ENCODE assay signal across 11 cellular contexts in the genomic region with DNA sequence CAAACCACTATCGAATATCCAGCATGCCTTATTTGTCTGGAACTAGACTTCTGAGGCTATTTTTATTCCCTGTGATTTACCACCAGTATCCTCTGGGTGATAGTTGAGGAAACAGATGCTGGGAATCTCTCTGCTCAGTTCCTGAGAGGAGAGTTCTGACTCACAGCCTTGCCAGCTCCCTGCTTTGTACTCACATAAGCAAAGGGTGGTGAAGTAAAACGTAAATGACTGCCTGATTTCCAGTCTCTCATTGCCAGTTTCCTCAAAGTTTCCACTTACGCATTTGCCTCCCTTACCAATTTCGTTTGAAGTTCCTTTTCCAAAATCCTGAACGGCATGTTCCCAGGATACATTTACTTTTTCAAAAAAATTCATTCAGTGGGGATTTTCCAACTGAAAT.
DNase-seq lines count a peak whose midpoint lies in the region; ATAC-seq and TF ChIP-seq lines count a peak whose summit lies in the region.
"Had no signal": no experiment of that assay in that cellular context is flagged by ENCODE, and none has a peak within 500 bp of the region (broad histone marks: within the 10 kb centered on the region; RNA-seq: fewer than 3 reads in every experiment).

No MANE protein-coding gene starts in this region.

- no peak overlapping the region for H3K27ac ChIP-seq in body of pancreas

- 35 to 47% methylated on average over 5 of the region's 5 CpGs for WGBS in body of pancreas, 2 donors

- peaks cover 16% of the 10 kb centered on the region for H3K4me1 Mint-ChIP-seq in activated T-helper 2 cell treated with anti-CD3 and anti-CD28 coated beads, Interferon-gamma antibody, Interleukin-2, Interleukin-4, amounts not matched to agents 10 μg/mL and 5 μg/mL and 100 μg/mL, durations not matched to agents 14 hours and 24 hours and 36 hours (ENCODE audit: low read depth)

- H3K27ac Mint-ChIP-seq in activated T-helper 2 cell treated with anti-CD3 and anti-CD28 coated beads, Interferon-gamma antibody, Interleukin-2, Interleukin-4, amounts not matched to agents 10 μg/mL and 5 μg/mL and 100 μg/mL, durations not matched to agents 14 hours and 24 hours and 36 hours = no peak overlapping the region
- H3K27ac Mint-ChIP-seq: activated naive CD8-positive, alpha-beta T cell treated with anti-CD3 and anti-CD28 coated beads, Interleukin-2, amount 10 ng/mL, durations not matched to agents 7 days and 5 days had no signal

- no peak overlapping the region for H3K4me3 Mint-ChIP-seq in activated T-helper 2 cell treated with anti-CD3 and anti-CD28 coated beads, Interferon-gamma antibody, Interleukin-2, Interleukin-4, amounts not matched to agents 10 μg/mL and 5 μg/mL and 100 μg/mL, durations not matched to agents 14 hours and 24 hours and 36 hours (ENCODE audit: low read depth)
- H3K4me3 Mint-ChIP-seq: activated naive CD8-positive, alpha-beta T cell treated with anti-CD3 and anti-CD28 coated beads, Interleukin-2, amount 10 ng/mL, durations not matched to agents 7 days and 5 days had no signal

- no peak for TF ChIP-seq POLR2A in body of pancreas (IDR thresholded peaks at IDR 0.05)

- no peak for TF ChIP-seq CTCF in body of pancreas (IDR thresholded peaks at IDR 0.05)

- H3K9me3 ChIP-seq in body of pancreas = no peaks in the 10 kb centered on the region

- H3K27me3 Mint-ChIP-seq in activated T-helper 2 cell treated with anti-CD3 and anti-CD28 coated beads, Interferon-gamma antibody, Interleukin-2, Interleukin-4, amounts not matched to agents 10 μg/mL and 5 μg/mL and 100 μg/mL, durations not matched to agents 14 hours and 24 hours and 36 hours (ENCODE audit: low read depth) = peaks cover 55% of the 10 kb centered on the region

- no peaks in the 10 kb centered on the region for H3K36me3 Mint-ChIP-seq in activated T-helper 2 cell treated with anti-CD3 and anti-CD28 coated beads, Interferon-gamma antibody, Interleukin-2, Interleukin-4, amounts not matched to agents 10 μg/mL and 5 μg/mL and 100 μg/mL, durations not matched to agents 14 hours and 24 hours and 36 hours (ENCODE audit: low read depth)
- H3K36me3 Mint-ChIP-seq: activated naive CD8-positive, alpha-beta T cell treated with anti-CD3 and anti-CD28 coated beads, Interleukin-2, amount 10 ng/mL, durations not matched to agents 7 days and 5 days had no signal

- peak; percentile 50 for ATAC-seq in body of pancreas
- no peak for ATAC-seq in GM18909 (IDR thresholded peaks at IDR 0.05; ENCODE audit: poor library complexity, unreplicated experiment)
- no peak for ATAC-seq in left lobe of liver
- no peak for ATAC-seq in GM18868 (IDR thresholded peaks at IDR 0.05; ENCODE audit: unreplicated experiment)

- DNase-seq in AG20443 (ENCODE audit: low spot score) (peak; percentile 75), HS-5 (ENCODE audit: low read depth) (peak; percentile 66), body of pancreas (no peak), kidney glomerular epithelial cell (lab: John Stamatoyannopoulos, UW) (peak; percentile 63), left lobe of liver (ENCODE audit: low spot score) (no peak)
- DNase-seq in activated T-helper 2 cell treated with anti-CD3 and anti-CD28 coated beads, Interferon-gamma antibody, Interleukin-2, Interleukin-4, amounts not matched to agents 10 μg/mL and 5 μg/mL and 100 μg/mL, durations not matched to agents 14 hours and 24 hours and 36 hours (ENCODE audit: low spot score) = no peak
- DNase-seq: activated CD4-positive, CD25-positive, alpha-beta regulatory T cell treated with anti-CD3 and anti-CD28 coated beads, Interleukin-2, amount 50 U/mL, for 72 hours; activated naive CD8-positive, alpha-beta T cell treated with anti-CD3 and anti-CD28 coated beads, Interleukin-2, amount 10 ng/mL, durations not matched to agents 7 days and 5 days; retina had no signal

- intact Hi-C loops in body of pancreas (cut with DNase I) = no loop called here
- intact Hi-C loops in activated T-helper 2 cell treated with anti-CD3 and anti-CD28 coated beads, Interferon-gamma antibody, Interleukin-2, Interleukin-4, amounts not matched to agents 10 μg/mL and 5 μg/mL and 100 μg/mL, durations not matched to agents 14 hours and 24 hours and 36 hours (cut with micrococcal nuclease) = loop anchor here (10.0 kb wide), 1 partner anchor 689 kb away; no protein-coding TSS in a partner anchor

- H3K27me3 ChIP-seq in body of pancreas = no peaks in the 10 kb centered on the region

- peaks cover 7% of the 10 kb centered on the region for H3K4me1 ChIP-seq in body of pancreas

- H3K4me3 ChIP-seq in body of pancreas = no peak overlapping the region

- H3K9me3 Mint-ChIP-seq in activated T-helper 2 cell treated with anti-CD3 and anti-CD28 coated beads, Interferon-gamma antibody, Interleukin-2, Interleukin-4, amounts not matched to agents 10 μg/mL and 5 μg/mL and 100 μg/mL, durations not matched to agents 14 hours and 24 hours and 36 hours = no peaks in the 10 kb centered on the region
- H3K9me3 Mint-ChIP-seq: activated naive CD8-positive, alpha-beta T cell treated with anti-CD3 and anti-CD28 coated beads, Interleukin-2, amount 10 ng/mL, durations not matched to agents 7 days and 5 days had no signal

- no peaks in the 10 kb centered on the region for H3K36me3 ChIP-seq in body of pancreas (replicated peaks in 1 of 2; ENCODE audit: insufficient read depth in 1 of 2, low read depth in 2 of 2)

Comparison
In these comparisons a context has a peak if more than half of its experiments do, and no peak if none do; other contexts are left out.
1. DNase-seq: peak in AG20443 (single experiment), HS-5 (single experiment) and kidney glomerular epithelial cell (single experiment); none in body of pancreas (0 of 4), activated T-helper 2 cell treated with anti-CD3 and anti-CD28 coated beads, Interferon-gamma antibody, Interleukin-2, Interleukin-4, amounts not matched to agents 10 μg/mL and 5 μg/mL and 100 μg/mL, durations not matched to agents 14 hours and 24 hours and 36 hours (single experiment) and left lobe of liver (single experiment).